In the genomic region with DNA sequence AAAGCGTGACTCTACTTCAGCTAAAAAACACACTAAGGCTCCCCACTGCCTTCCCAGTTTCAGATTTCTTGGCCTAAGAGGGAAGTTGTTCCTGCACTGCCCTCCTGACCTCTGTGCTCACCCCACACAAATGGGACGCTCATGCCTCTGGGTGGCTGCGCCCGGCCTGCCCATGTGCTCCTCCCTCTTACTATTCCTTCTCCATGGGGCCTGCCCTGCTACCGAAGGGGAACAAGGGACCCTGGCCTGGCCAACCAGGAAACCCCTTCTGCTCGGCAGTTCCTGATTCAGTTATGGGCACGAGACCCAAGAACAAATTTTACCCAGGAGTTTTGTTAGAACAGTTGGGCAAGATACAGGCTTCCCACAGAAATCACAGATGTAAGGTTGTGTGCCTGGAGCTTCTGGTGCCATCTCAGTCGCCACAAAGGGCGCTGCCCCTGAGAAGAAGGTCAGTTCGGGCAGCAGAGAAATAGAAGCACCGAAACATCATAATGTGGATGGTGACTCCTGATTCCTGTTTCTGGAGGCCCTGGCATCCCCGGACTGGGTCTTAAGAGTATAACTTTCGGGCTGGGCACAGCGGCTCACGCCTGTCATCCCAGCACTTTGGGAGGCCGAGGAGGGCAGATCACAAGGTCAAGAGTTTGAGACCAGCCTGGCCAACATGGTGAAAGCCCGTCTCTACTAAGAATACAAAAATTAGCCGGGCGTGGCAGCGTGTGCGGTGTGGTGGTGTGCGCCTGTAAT, we compare ENCODE assay signal across 18 cellular contexts. TPM values are rescaled to one million over a fixed set of nuclear protein-coding genes. Genes with fewer than 3 reads are reported as not detected.
DNase-seq lines count a peak whose midpoint lies in the region; ATAC-seq and TF ChIP-seq lines count a peak whose summit lies in the region.
"Had no signal": no experiment of that assay in that cellular context is flagged by ENCODE, and none has a peak within 500 bp of the region (broad histone marks: within the 10 kb centered on the region; RNA-seq: fewer than 3 reads in every experiment).

No MANE protein-coding gene starts in this region.

- H3K36me3 ChIP-seq in heart right ventricle (no peaks in the 10 kb centered on the region), upper lobe of left lung (no peaks in the 10 kb centered on the region)

- WGBS in heart right ventricle, 2 donors = 89% methylated on average over 22 of the region's 22 CpGs
- WGBS in upper lobe of left lung, 2 donors = 77 to 82% methylated on average over 22 of the region's 22 CpGs

- H3K36me3 Mint-ChIP-seq in nephron progenitor cell (ENCODE audit: low read depth) = no peaks in the 10 kb centered on the region
- H3K36me3 Mint-ChIP-seq: activated naive CD8-positive, alpha-beta T cell; brain had no signal

- H3K9me3 ChIP-seq in heart right ventricle (no peaks in the 10 kb centered on the region), upper lobe of left lung (no peaks in the 10 kb centered on the region)

- H3K4me3 Mint-ChIP-seq in nephron progenitor cell = peak overlapping the region; percentile 58
- H3K4me3 Mint-ChIP-seq: activated naive CD8-positive, alpha-beta T cell; activated T-helper 1 cell treated with anti-CD3 and anti-CD28 coated beads, Interleukin-12 subunit alpha, Interleukin-12 subunit beta, Interleukin-2, Interleukin-4 antibody, amounts not matched to agents 30 ng/mL and 10 ng/mL and 1 ng/mL, durations not matched to agents 14 hours and 24 hours and 36 hours; stimulated activated naive CD8-positive, alpha-beta T cell treated with anti-CD3 and anti-CD28 coated beads, Interleukin-15, Interleukin-2, amounts not matched to agents 100 ng/mL and 50 ng/mL, for 24 hours had no signal

- H3K4me3 ChIP-seq in heart right ventricle = no peak overlapping the region
- H3K4me3 ChIP-seq in upper lobe of left lung = no peak overlapping the region

- TF ChIP-seq EP300 in upper lobe of left lung (IDR thresholded peaks at IDR 0.05) = no peak

- H3K9me3 Mint-ChIP-seq in nephron progenitor cell = no peaks in the 10 kb centered on the region
- H3K9me3 Mint-ChIP-seq: activated T-helper 1 cell treated with anti-CD3 and anti-CD28 coated beads, Interleukin-12 subunit alpha, Interleukin-12 subunit beta, Interleukin-2, Interleukin-4 antibody, amounts not matched to agents 30 ng/mL and 10 ng/mL and 1 ng/mL, durations not matched to agents 14 hours and 24 hours and 36 hours; brain; stimulated activated naive CD8-positive, alpha-beta T cell treated with anti-CD3 and anti-CD28 coated beads, Interleukin-15, Interleukin-2, amounts not matched to agents 100 ng/mL and 50 ng/mL, for 24 hours had no signal

- H3K27me3 ChIP-seq in heart right ventricle = peaks cover 18 to 37% (median 35%) of the 10 kb centered on the region in 7 donors
- peaks cover 0 to 19% (median 7%) of the 10 kb centered on the region in 4 donors for H3K27me3 ChIP-seq in upper lobe of left lung

- DNase-seq in heart right ventricle (no peak), nephron progenitor cell (no peak), upper lobe of left lung (peak in 1 of 2 donors; percentile 62), NCI-H1105 treated with DMSO at 0.1 percent for 48 hours (lab: John Stamatoyannopoulos, UW) (no peak), H4 (ENCODE audit: low spot score) (no peak)
- DNase-seq in activated CD8-positive, alpha-beta memory T cell treated with anti-CD3 and anti-CD28 coated beads, Interleukin-2, amount 50 U/mL, for 4 hours = no peak
- DNase-seq: KBM-7, NCI-H1092 treated with DMSO at 0.1 percent for 48 hours, NCI-H2107, NCI-H526 treated with DMSO at 0.1 percent for 48 hours, retina had no signal

- H3K27ac ChIP-seq in VCaP (peak overlapping the region; percentile 47; the same call in 1 of the 2 replicates), heart right ventricle (peak overlapping the region in 5 of 10 donors; percentile 39 to 67 (median 44)), upper lobe of left lung (peak overlapping the region in 3 of 4 donors; percentile 43 to 80 (median 61))
- H3K27ac ChIP-seq: epithelial cell of prostate had no signal

- TF ChIP-seq POLR2A in upper lobe of left lung (IDR thresholded peaks at IDR 0.05) = no peak

- peak in 7 of 8 donors; percentile 34 to 61 (median 51) for ATAC-seq in heart right ventricle
- ATAC-seq in upper lobe of left lung (ENCODE audit: low FRiP score in 2 of 2) = peak; percentile 76 to 88

- peak overlapping the region; percentile 6 for H3K27ac Mint-ChIP-seq in nephron progenitor cell
- H3K27ac Mint-ChIP-seq: activated naive CD8-positive, alpha-beta T cell; activated T-helper 1 cell treated with anti-CD3 and anti-CD28 coated beads, Interleukin-12 subunit alpha, Interleukin-12 subunit beta, Interleukin-2, Interleukin-4 antibody, amounts not matched to agents 30 ng/mL and 10 ng/mL and 1 ng/mL, durations not matched to agents 14 hours and 24 hours and 36 hours; brain; stimulated activated naive CD8-positive, alpha-beta T cell treated with anti-CD3 and anti-CD28 coated beads, Interleukin-15, Interleukin-2, amounts not matched to agents 100 ng/mL and 50 ng/mL, for 24 hours had no signal

- peaks cover 37% of the 10 kb centered on the region for H3K27me3 Mint-ChIP-seq in nephron progenitor cell (ENCODE audit: low read depth, poor library complexity)

- H3K4me1 Mint-ChIP-seq in nephron progenitor cell = peaks cover 34% of the 10 kb centered on the region

- H3K4me1 ChIP-seq in heart right ventricle (peaks cover 8 to 30% (median 22%) of the 10 kb centered on the region in 9 donors), upper lobe of left lung (peaks cover 21 to 34% (median 30%) of the 10 kb centered on the region in 4 donors)

- intact Hi-C loops in heart right ventricle (cut with DNase I) = no loop called here

- TF ChIP-seq CTCF in VCaP (conservative IDR thresholded peaks at IDR 0.05) (no peak), heart right ventricle (IDR thresholded peaks at IDR 0.05) (no peak), nephron progenitor cell (IDR thresholded peaks at IDR 0.05) (no peak), upper lobe of left lung (IDR thresholded peaks at IDR 0.05) (no peak)

RNA-seq across cellular contexts. Expression of gene PLPP2, which starts 5.4 kb away (rescaled TPM):
- 1 to 10 TPM in 2 of 10 donors, under 1 TPM in 8; 0.14 to 2.8 (median 0.62) TPM for total RNA-seq in heart right ventricle
- polyA plus RNA-seq in heart right ventricle = under 1 TPM; 0.80 to 0.91 TPM
- total RNA-seq in upper lobe of left lung = 10 to 100 TPM in 4 of 6 donors, 1 to 10 TPM in 2; 7.1 to 50.1 (median 16.7) TPM
- 111 and 138 TPM in 2 replicates for total RNA-seq in H4 (2014; rRNA removed; shearing (Covaris generic))
- total RNA-seq: T-helper 2 cell treated with Interferon-gamma antibody and Interleukin-4, amounts not matched to agents 100 ng/mL and 5 ng/mL, for 36 hours had no signal

RNA-seq across cellular contexts. Expression of gene MIER2, which starts 47.9 kb away (rescaled TPM):
- 10 to 100 TPM; 11.1 to 34.6 (median 16.3) TPM for total RNA-seq in heart right ventricle
- polyA plus RNA-seq in heart right ventricle = 10 to 100 TPM; 25.1 to 30.4 TPM
- total RNA-seq in upper lobe of left lung = 10 to 100 TPM; 16.4 to 64.8 (median 31.7) TPM
- 2.8 and 5.1 TPM in 2 replicates for total RNA-seq in H4 (2014; rRNA removed; shearing (Covaris generic))
